ENCODE assay signal across 16 cellular contexts in the genomic region with DNA sequence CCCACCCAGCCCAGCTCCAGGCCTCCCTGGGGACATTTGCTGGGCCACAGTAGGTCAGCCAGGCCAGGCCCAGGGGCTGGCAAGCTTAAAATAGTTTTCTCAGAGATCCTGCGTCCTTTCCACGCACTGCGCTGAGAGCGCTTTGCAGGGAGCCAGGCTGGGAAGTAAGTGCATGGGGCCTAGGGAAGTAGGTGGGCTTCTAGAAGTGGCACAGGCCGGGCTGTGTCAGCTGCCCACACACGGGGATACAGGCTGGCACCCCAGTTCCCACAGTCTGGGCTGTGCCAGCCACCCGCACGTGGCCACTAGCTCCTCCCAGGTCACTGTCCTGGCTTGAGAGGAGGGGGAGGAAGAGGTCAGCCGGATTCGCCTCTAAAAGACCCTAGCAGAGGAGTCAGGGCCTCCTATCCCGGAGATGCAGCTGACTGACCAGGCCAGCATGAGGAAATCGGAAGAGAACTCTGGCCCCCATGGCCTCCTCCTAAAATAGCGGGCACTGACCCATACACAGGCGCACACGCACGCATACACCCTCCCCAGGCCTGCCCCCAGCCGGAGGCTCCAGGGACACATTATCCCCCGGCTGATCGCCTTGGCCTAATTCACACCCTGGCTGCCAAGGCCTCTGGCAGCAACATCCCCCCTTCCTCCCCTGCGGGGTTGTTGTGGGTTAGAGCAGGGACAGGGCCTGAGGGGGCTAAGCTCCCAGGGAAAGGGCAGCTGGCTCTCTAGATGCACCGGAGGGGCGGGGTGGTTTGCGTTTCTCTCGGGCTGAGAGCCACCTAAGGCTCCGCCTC. TPM values are rescaled to one million over a fixed set of nuclear protein-coding genes. Genes with fewer than 3 reads are reported as not detected.
DNase-seq lines count a peak whose midpoint lies in the region; ATAC-seq and TF ChIP-seq lines count a peak whose summit lies in the region.
"Had no signal": no experiment of that assay in that cellular context is flagged by ENCODE, and none has a peak within 500 bp of the region (broad histone marks: within the 10 kb centered on the region; RNA-seq: fewer than 3 reads in every experiment).

No MANE protein-coding gene starts in this region.

- H3K4ac ChIP-seq in mesendoderm (ENCODE audit: low read depth, low read length), result no peak overlapping the region

- H4K5ac ChIP-seq in mesendoderm (ENCODE audit: low read length), result no peak overlapping the region

- H3K4me1 Mint-ChIP-seq in activated naive CD8-positive, alpha-beta T cell treated with anti-CD3 and anti-CD28 coated beads, Interleukin-2, amount 10 ng/mL, durations not matched to agents 7 days and 5 days, result peaks cover 58% of the 10 kb centered on the region
- peaks cover 56% of the 10 kb centered on the region for H3K4me1 Mint-ChIP-seq in activated naive CD8-positive, alpha-beta T cell treated with anti-CD3 and anti-CD28 coated beads, Interleukin-2, amount 50 U/mL, for 24 hours

- H2BK5ac ChIP-seq in mesendoderm (ENCODE audit: low read length), result no peak overlapping the region

- H3K56ac ChIP-seq in mesendoderm (ENCODE audit: low read length), result no peak overlapping the region

- DNase-seq in activated naive CD8-positive, alpha-beta T cell treated with anti-CD3 and anti-CD28 coated beads, Interleukin-2, amount 10 ng/mL, durations not matched to agents 7 days and 5 days, result no peak
- no peak for DNase-seq in activated naive CD8-positive, alpha-beta T cell treated with anti-CD3 and anti-CD28 coated beads, Interleukin-2, amount 50 U/mL, for 24 hours
- peak in 6 of 7 donors; percentile 63 to 70 (median 64) for DNase-seq in adrenal gland
- peak; percentile 44 for DNase-seq in mesendoderm
- no peak for DNase-seq in GM03348 (ENCODE audit: low spot score)
- DNase-seq: activated CD8-positive, alpha-beta memory T cell treated with anti-CD3 and anti-CD28 coated beads for 24 hours; DMS79 treated with DMSO at 0.1 percent for 48 hours; islet precursor cell; natural killer cell; NCI-H1048; stimulated activated CD4-positive, alpha-beta T cell treated with anti-CD3 and anti-CD28 coated beads, Interleukin-12 subunit alpha, Interleukin-12 subunit beta, amount 100 ng/mL, for 4 hours had no signal

- no peak overlapping the region for H3K23ac ChIP-seq in mesendoderm (ENCODE audit: low read length)

- no peaks in the 10 kb centered on the region for H3K79me2 ChIP-seq in mesendoderm (ENCODE audit: control insufficient read depth, insufficient read depth, low read length)

- H3K9me3 Mint-ChIP-seq in activated naive CD8-positive, alpha-beta T cell treated with anti-CD3 and anti-CD28 coated beads, Interleukin-2, amount 10 ng/mL, durations not matched to agents 7 days and 5 days, result no peaks in the 10 kb centered on the region
- H3K9me3 Mint-ChIP-seq in activated naive CD8-positive, alpha-beta T cell treated with anti-CD3 and anti-CD28 coated beads, Interleukin-2, amount 50 U/mL, for 24 hours, result no peaks in the 10 kb centered on the region
- H3K9me3 Mint-ChIP-seq: activated naive CD4-positive, alpha-beta T cell treated with anti-CD3 and anti-CD28 coated beads, Interleukin-2, amount 50 U/mL, for 24 hours; natural killer cell; T-cell had no signal

- TF ChIP-seq CTCF in adrenal gland (IDR thresholded peaks at IDR 0.05), result no peak

- peak overlapping the region; percentile 61 for H3K27ac Mint-ChIP-seq in activated naive CD8-positive, alpha-beta T cell treated with anti-CD3 and anti-CD28 coated beads, Interleukin-2, amount 10 ng/mL, durations not matched to agents 7 days and 5 days
- H3K27ac Mint-ChIP-seq in activated naive CD8-positive, alpha-beta T cell treated with anti-CD3 and anti-CD28 coated beads, Interleukin-2, amount 50 U/mL, for 24 hours, result no peak overlapping the region
- H3K27ac Mint-ChIP-seq: activated naive CD4-positive, alpha-beta T cell treated with anti-CD3 and anti-CD28 coated beads, Interleukin-2, amount 50 U/mL, for 24 hours; natural killer cell; T-cell had no signal

- H3K18ac ChIP-seq in mesendoderm (ENCODE audit: low read length), result no peak overlapping the region

- no peaks in the 10 kb centered on the region for H3K27me3 Mint-ChIP-seq in activated naive CD8-positive, alpha-beta T cell treated with anti-CD3 and anti-CD28 coated beads, Interleukin-2, amount 10 ng/mL, durations not matched to agents 7 days and 5 days
- H3K27me3 Mint-ChIP-seq in activated naive CD8-positive, alpha-beta T cell treated with anti-CD3 and anti-CD28 coated beads, Interleukin-2, amount 50 U/mL, for 24 hours, result no peaks in the 10 kb centered on the region
- H3K27me3 Mint-ChIP-seq: activated naive CD4-positive, alpha-beta T cell treated with anti-CD3 and anti-CD28 coated beads, Interleukin-2, amount 50 U/mL, for 24 hours; T-cell had no signal

- H3K4me3 ChIP-seq in adrenal gland (no peak overlapping the region), mesendoderm (ENCODE audit: low read length) (no peak overlapping the region), urinary bladder (ENCODE audit: low read depth, low read length) (no peak overlapping the region)

- H3K79me1 ChIP-seq in mesendoderm (ENCODE audit: low read length), result no peaks in the 10 kb centered on the region

- no peak for ATAC-seq in activated naive CD8-positive, alpha-beta T cell treated with anti-CD3 and anti-CD28 coated beads, Interleukin-2, amount 10 ng/mL, durations not matched to agents 7 days and 5 days (ENCODE audit: low read depth)
- no peak for ATAC-seq in activated naive CD8-positive, alpha-beta T cell treated with anti-CD3 and anti-CD28 coated beads, Interleukin-2, amount 50 U/mL, for 24 hours
- ATAC-seq in GM21737 (IDR thresholded peaks at IDR 0.05; ENCODE audit: unreplicated experiment), result no peak
- no peak for ATAC-seq in HG02610 (IDR thresholded peaks at IDR 0.05; ENCODE audit: unreplicated experiment)
- ATAC-seq: natural killer cell, T-cell had no signal

- no peaks in the 10 kb centered on the region for H3K36me3 ChIP-seq in adrenal gland (replicated peaks in 1 of 2)
- no peaks in the 10 kb centered on the region for H3K36me3 ChIP-seq in mesendoderm (ENCODE audit: control insufficient read depth, insufficient read depth, low read length)
- no peaks in the 10 kb centered on the region for H3K36me3 ChIP-seq in urinary bladder (ENCODE audit: insufficient read depth)

- no peak overlapping the region for H3K4me2 ChIP-seq in mesendoderm (ENCODE audit: low read length)

- H3K4me1 ChIP-seq in adrenal gland (replicated peaks in 1 of 2) (peaks cover 15 to 42% of the 10 kb centered on the region in 2 donors), mesendoderm (ENCODE audit: control insufficient read depth, low read depth, low read length) (peaks cover 2% of the 10 kb centered on the region), urinary bladder (ENCODE audit: insufficient read depth) (peaks cover 4% of the 10 kb centered on the region)

- H3K9ac ChIP-seq in mesendoderm (ENCODE audit: low read length), result no peak overlapping the region

- intact Hi-C loops in adrenal gland (cut with DNase I), result no loop called here

- no peak overlapping the region for H2BK120ac ChIP-seq in mesendoderm (ENCODE audit: low read depth, low read length)

- H3K9me3 ChIP-seq in adrenal gland (replicated peaks in 1 of 3), result no peaks in the 10 kb centered on the region

- H2AK5ac ChIP-seq in mesendoderm (ENCODE audit: low read length), result no peak overlapping the region

- no peak overlapping the region for H2BK15ac ChIP-seq in mesendoderm (replicated peaks; ENCODE audit: low read depth)

- POLR2A ChIA-PET in activated naive CD8-positive, alpha-beta T cell treated with anti-CD3 and anti-CD28 coated beads, Interleukin-2, amount 10 ng/mL, durations not matched to agents 7 days and 5 days (lab: Charles Lee), result no interaction called here

- 45 to 64% (median 50%) methylated on average over 12 to 25 of the region's 25 CpGs for WGBS in adrenal gland, 4 donors
- no CpG with 5 or more reads among the region's 25 CpGs for WGBS in mesendoderm (ENCODE audit: extremely low coverage, insufficient coverage, low lambda C conversion rate)
- 72% methylated on average over 25 of the region's 25 CpGs for WGBS in urinary bladder

- peaks cover 17% of the 10 kb centered on the region for H3K36me3 Mint-ChIP-seq in activated naive CD8-positive, alpha-beta T cell treated with anti-CD3 and anti-CD28 coated beads, Interleukin-2, amount 10 ng/mL, durations not matched to agents 7 days and 5 days
- peaks cover 31% of the 10 kb centered on the region for H3K36me3 Mint-ChIP-seq in activated naive CD8-positive, alpha-beta T cell treated with anti-CD3 and anti-CD28 coated beads, Interleukin-2, amount 50 U/mL, for 24 hours (ENCODE audit: low read depth)
- H3K36me3 Mint-ChIP-seq: activated naive CD4-positive, alpha-beta T cell treated with anti-CD3 and anti-CD28 coated beads, Interleukin-2, amount 50 U/mL, for 24 hours; natural killer cell; T-cell had no signal

- H3K4me3 Mint-ChIP-seq in activated naive CD8-positive, alpha-beta T cell treated with anti-CD3 and anti-CD28 coated beads, Interleukin-2, amount 10 ng/mL, durations not matched to agents 7 days and 5 days, result no peak overlapping the region
- H3K4me3 Mint-ChIP-seq in activated naive CD8-positive, alpha-beta T cell treated with anti-CD3 and anti-CD28 coated beads, Interleukin-2, amount 50 U/mL, for 24 hours, result no peak overlapping the region
- H3K4me3 Mint-ChIP-seq: activated naive CD4-positive, alpha-beta T cell treated with anti-CD3 and anti-CD28 coated beads, Interleukin-2, amount 50 U/mL, for 24 hours; natural killer cell; T-cell had no signal

- H4K8ac ChIP-seq in mesendoderm (ENCODE audit: low read depth, low read length), result no peak overlapping the region

- H3K27ac ChIP-seq in adrenal gland (peak overlapping the region in 3 of 5 donors; percentile 14 to 91 (median 73)), mesendoderm (ENCODE audit: low read depth, low read length) (no peak overlapping the region), urinary bladder (ENCODE audit: low read depth) (peak overlapping the region; percentile 74)

- H3K27me3 ChIP-seq in adrenal gland (peaks cover 3% of the 10 kb centered on the region), mesendoderm (ENCODE audit: insufficient read depth, low read length, poor library complexity) (peaks cover 6% of the 10 kb centered on the region)

- TF ChIP-seq POLR2A in adrenal gland (IDR thresholded peaks at IDR 0.05), result no peak

RNA-seq across cellular contexts. Expression of gene SLCO4A1, which starts 5.4 kb away (rescaled TPM):
- total RNA-seq in activated naive CD8-positive, alpha-beta T cell treated with anti-CD3 and anti-CD28 coated beads, Interleukin-2, amount 10 ng/mL, durations not matched to agents 7 days and 5 days, result 10 to 100 TPM; 57.5 to 61.9 TPM
- 1 to 10 TPM; 2.4 to 8.6 (median 4.9) TPM for total RNA-seq in adrenal gland
- polyA plus RNA-seq in adrenal gland, result 10 to 100 TPM in 2 of 3 donors, 1 to 10 TPM in 1; 2.9 to 27.0 (median 20.7) TPM
- 1.6 TPM for polyA plus RNA-seq in mesendoderm (2013, experiment 1 of 2)
- 1.8 TPM for polyA plus RNA-seq in mesendoderm (2013, experiment 2 of 2)
- total RNA-seq in urinary bladder, result 1.4 TPM
- 24.8 TPM for polyA plus RNA-seq in urinary bladder

Comparison
In these comparisons a context has a peak if more than half of its experiments do, and no peak if none do; other contexts are left out.
1. DNase-seq: peak in adrenal gland (6 of 7) and mesendoderm (single experiment); none in activated naive CD8-positive, alpha-beta T cell treated with anti-CD3 and anti-CD28 coated beads, Interleukin-2, amount 10 ng/mL, durations not matched to agents 7 days and 5 days (single experiment), activated naive CD8-positive, alpha-beta T cell treated with anti-CD3 and anti-CD28 coated beads, Interleukin-2, amount 50 U/mL, for 24 hours (single experiment) and GM03348 (single experiment).
2. RNA of gene SLCO4A1, which starts 5.4 kb away (total RNA-seq): 57.5 to 61.9 TPM in activated naive CD8-positive, alpha-beta T cell treated with anti-CD3 and anti-CD28 coated beads, Interleukin-2, amount 10 ng/mL, durations not matched to agents 7 days and 5 days; 2.4 to 8.6 TPM in adrenal gland and 1.4 TPM in urinary bladder (single experiment); every median in the first group is over 4 times any median in the second.